17 cellular contexts compared by ENCODE assay signal in the genomic region with DNA sequence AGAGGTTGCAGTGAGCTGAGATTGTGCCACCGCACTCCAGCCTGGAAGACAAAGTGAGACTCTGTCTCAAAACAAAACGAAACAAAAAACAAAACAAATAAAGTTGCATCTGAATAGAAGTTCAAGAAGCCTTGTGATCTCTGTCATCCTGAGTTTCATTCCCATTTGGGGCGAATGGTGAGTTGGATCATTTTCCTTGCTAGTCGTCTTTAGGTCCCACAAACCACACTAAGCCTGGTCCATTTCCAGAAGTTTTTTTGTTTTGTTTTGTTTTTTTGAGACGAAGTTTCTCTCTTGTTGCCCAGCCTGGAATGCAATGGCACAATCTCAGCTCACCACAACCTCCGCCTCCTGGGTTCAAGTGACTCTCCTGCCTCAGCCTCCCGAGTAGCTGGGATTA. TPM values are rescaled to one million over a fixed set of nuclear protein-coding genes. Genes with fewer than 3 reads are reported as not detected.
DNase-seq lines count a peak whose midpoint lies in the region; ATAC-seq and TF ChIP-seq lines count a peak whose summit lies in the region.
"Had no signal": no experiment of that assay in that cellular context is flagged by ENCODE, and none has a peak within 500 bp of the region (broad histone marks: within the 10 kb centered on the region; RNA-seq: fewer than 3 reads in every experiment).

No MANE protein-coding gene starts in this region.

- H3K9me3 Mint-ChIP-seq in CD14-positive monocyte: peaks cover 0 to 4% (median 0%) of the 10 kb centered on the region in 7 donors
- no peaks in the 10 kb centered on the region for H3K9me3 Mint-ChIP-seq in effector memory CD8-positive, alpha-beta T cell
- H3K9me3 Mint-ChIP-seq in stimulated activated memory B cell treated with anti-CD40 and anti-IgM and Interleukin-4, amounts not matched to agents 10 μg/mL and 1 μg/mL and 100 μg/mL, for 72 hours: no peaks in the 10 kb centered on the region
- H3K9me3 Mint-ChIP-seq: IgD-negative memory B cell had no signal

- intact Hi-C loops in CD14-positive monocyte (cut with micrococcal nuclease): loop anchor here in 1 of 2 donors (10.0 kb wide), 1 partner anchor 505 kb away; no protein-coding TSS in a partner anchor
- intact Hi-C loops in PC-3 (cut with micrococcal nuclease): no loop called here

- no peaks in the 10 kb centered on the region for H3F3A ChIP-seq in PC-3 (ENCODE audit: low read length, unreplicated experiment)

- no peak overlapping the region for H3K4me3 Mint-ChIP-seq in CD14-positive monocyte
- no peak overlapping the region for H3K4me3 Mint-ChIP-seq in effector memory CD8-positive, alpha-beta T cell
- H3K4me3 Mint-ChIP-seq in stimulated activated memory B cell treated with anti-CD40 and anti-IgM and Interleukin-4, amounts not matched to agents 10 μg/mL and 1 μg/mL and 100 μg/mL, for 72 hours: no peak overlapping the region
- H3K4me3 Mint-ChIP-seq: IgD-negative memory B cell had no signal

- TF ChIP-seq CTCF in CD14-positive monocyte (IDR thresholded peaks at IDR 0.05): no peak
- TF ChIP-seq CTCF in PC-3 (conservative IDR thresholded peaks at IDR 0.05; ENCODE audit: low read depth, low read length): no peak

- no peak overlapping the region for H2AFZ ChIP-seq in PC-3 (ENCODE audit: low read length)

- no peak for DNase-seq in CD14-positive monocyte (ENCODE audit: low spot score)
- peak; percentile 38 for DNase-seq in PC-3
- DNase-seq in effector memory CD8-positive, alpha-beta T cell: no peak
- DNase-seq in SW480 (ENCODE audit: low spot score): no peak
- DNase-seq: DMS153, EL, NCI-H1417, NCI-H2029, NCI-H2171 treated with DMSO at 0.1 percent for 48 hours, NCI-H748 treated with DMSO at 0.1 percent for 48 hours had no signal

- H3K27ac Mint-ChIP-seq in CD14-positive monocyte: peak overlapping the region in 4 of 7 donors; percentile 3 to 73 (median 35)
- H3K27ac Mint-ChIP-seq in effector memory CD8-positive, alpha-beta T cell: peak overlapping the region; percentile 59 to 76
- H3K27ac Mint-ChIP-seq in stimulated activated memory B cell treated with anti-CD40 and anti-IgM and Interleukin-4, amounts not matched to agents 10 μg/mL and 1 μg/mL and 100 μg/mL, for 72 hours: peak overlapping the region; percentile 62

- H3K9ac ChIP-seq in PC-3 (ENCODE audit: low read length): no peak overlapping the region

- no peak overlapping the region for H3K27ac ChIP-seq in PC-3 (ENCODE audit: low read length)
- H3K27ac ChIP-seq: A549 had no signal

- no peaks in the 10 kb centered on the region for H3K27me3 ChIP-seq in PC-3 (ENCODE audit: low read length)

- no peaks in the 10 kb centered on the region; the same call in 1 of the 2 replicates for H4K20me1 ChIP-seq in PC-3 (ENCODE audit: low read length)

- POLR2A ChIA-PET in PC-3 (lab: Charles Lee; ENCODE audit: unreplicated experiment): no interaction called here

- no peaks in the 10 kb centered on the region for H3K4me1 Mint-ChIP-seq in CD14-positive monocyte
- H3K4me1 Mint-ChIP-seq in effector memory CD8-positive, alpha-beta T cell (ENCODE audit: low read depth in 2 of 2): peaks cover 3 to 4% of the 10 kb centered on the region in 2 donors
- no peaks in the 10 kb centered on the region for H3K4me1 Mint-ChIP-seq in stimulated activated memory B cell treated with anti-CD40 and anti-IgM and Interleukin-4, amounts not matched to agents 10 μg/mL and 1 μg/mL and 100 μg/mL, for 72 hours

- H3K4me3 ChIP-seq in PC-3 (ENCODE audit: low read length): no peak overlapping the region
- H3K4me3 ChIP-seq: A549, HAP-1 had no signal

- peaks cover 0 to 7% (median 2%) of the 10 kb centered on the region in 3 donors for H3K27me3 Mint-ChIP-seq in CD14-positive monocyte (ENCODE audit: low read depth in 3 of 3)
- no peaks in the 10 kb centered on the region for H3K27me3 Mint-ChIP-seq in effector memory CD8-positive, alpha-beta T cell
- no peaks in the 10 kb centered on the region for H3K27me3 Mint-ChIP-seq in stimulated activated memory B cell treated with anti-CD40 and anti-IgM and Interleukin-4, amounts not matched to agents 10 μg/mL and 1 μg/mL and 100 μg/mL, for 72 hours
- H3K27me3 Mint-ChIP-seq: IgD-negative memory B cell had no signal

- no peaks in the 10 kb centered on the region for H3K9me2 ChIP-seq in PC-3 (replicated peaks; ENCODE audit: low read length)

- H3K4me2 ChIP-seq in PC-3 (ENCODE audit: low read length): no peak overlapping the region
- H3K4me2 ChIP-seq: A549 had no signal

- H3K79me2 ChIP-seq in PC-3 (ENCODE audit: low read length): no peaks in the 10 kb centered on the region

- H3K36me3 ChIP-seq in PC-3 (ENCODE audit: low read depth, low read length): no peaks in the 10 kb centered on the region

- ATAC-seq in PC-3 (no peak), GM18517 (IDR thresholded peaks at IDR 0.05; ENCODE audit: unreplicated experiment) (no peak), SK-N-SH treated with all-trans-retinoic acid at 6 μM for 48 hours (no peak)
- no peak for ATAC-seq in effector memory CD8-positive, alpha-beta T cell (replicated peaks)
- ATAC-seq in stimulated activated memory B cell treated with anti-CD40 and anti-IgM and Interleukin-4, amounts not matched to agents 10 μg/mL and 1 μg/mL and 100 μg/mL, for 72 hours: no peak

- no TSS peak for BruUV-seq in PC-3 (replicated peaks; lab: Mats Ljungman, UMichigan)

- CTCF ChIA-PET in PC-3 (lab: Charles Lee): no interaction called here

- no peaks in the 10 kb centered on the region for H3K4me1 ChIP-seq in PC-3 (ENCODE audit: insufficient read depth, low read length)
- H3K4me1 ChIP-seq: A549, Caco-2, HAP-1 had no signal

- H3K36me3 Mint-ChIP-seq in CD14-positive monocyte: peaks cover 6 to 37% of the 10 kb centered on the region in 2 donors
- peaks cover 24% of the 10 kb centered on the region for H3K36me3 Mint-ChIP-seq in effector memory CD8-positive, alpha-beta T cell (ENCODE audit: insufficient read depth)
- H3K36me3 Mint-ChIP-seq in stimulated activated memory B cell treated with anti-CD40 and anti-IgM and Interleukin-4, amounts not matched to agents 10 μg/mL and 1 μg/mL and 100 μg/mL, for 72 hours: peaks cover 33% of the 10 kb centered on the region

- H3K9me3 ChIP-seq in PC-3 (ENCODE audit: low read length): no peaks in the 10 kb centered on the region
- H3K9me3 ChIP-seq: A549, Caco-2, HAP-1 had no signal

TF ChIP-seq in SK-N-SH treated with all-trans-retinoic acid at 6 μM for 48 hours, 23 proteins besides CTCF, POLR2A, EP300 and RAD21 (continues in another document):
- no peak for TF ChIP-seq CSDC2 (CRISPR knock-in tag; IDR thresholded peaks at IDR 0.05)
- TF ChIP-seq BACH2 (CRISPR knock-in tag; IDR thresholded peaks at IDR 0.05; ENCODE audit: borderline replicate concordance): no peak
- no peak for TF ChIP-seq ZNF8 (CRISPR knock-in tag; IDR thresholded peaks at IDR 0.05)
- no peak for TF ChIP-seq ZFP3 (CRISPR knock-in tag; IDR thresholded peaks at IDR 0.05)
- no peak for TF ChIP-seq OSR1 (CRISPR knock-in tag; IDR thresholded peaks at IDR 0.05)
- TF ChIP-seq TCF4 (CRISPR knock-in tag; IDR thresholded peaks at IDR 0.05; ENCODE audit: borderline replicate concordance): no peak
- TF ChIP-seq, protein P1, sequence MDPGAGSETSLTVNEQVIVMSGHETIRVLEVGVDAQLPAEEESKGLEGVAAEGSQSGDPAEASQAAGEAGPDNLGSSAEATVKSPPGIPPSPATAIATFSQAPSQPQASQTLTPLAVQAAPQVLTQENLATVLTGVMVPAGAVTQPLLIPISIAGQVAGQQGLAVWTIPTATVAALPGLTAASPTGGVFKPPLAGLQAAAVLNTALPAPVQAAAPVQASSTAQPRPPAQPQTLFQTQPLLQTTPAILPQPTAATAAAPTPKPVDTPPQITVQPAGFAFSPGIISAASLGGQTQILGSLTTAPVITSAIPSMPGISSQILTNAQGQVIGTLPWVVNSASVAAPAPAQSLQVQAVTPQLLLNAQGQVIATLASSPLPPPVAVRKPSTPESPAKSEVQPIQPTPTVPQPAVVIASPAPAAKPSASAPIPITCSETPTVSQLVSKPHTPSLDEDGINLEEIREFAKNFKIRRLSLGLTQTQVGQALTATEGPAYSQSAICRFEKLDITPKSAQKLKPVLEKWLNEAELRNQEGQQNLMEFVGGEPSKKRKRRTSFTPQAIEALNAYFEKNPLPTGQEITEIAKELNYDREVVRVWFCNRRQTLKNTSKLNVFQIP (CRISPR knock-in tag; IDR thresholded peaks at IDR 0.05; ENCODE audit: borderline replicate concordance, low read depth): no peak
- no peak for TF ChIP-seq TOX (CRISPR knock-in tag; IDR thresholded peaks at IDR 0.05; ENCODE audit: borderline replicate concordance)
- TF ChIP-seq ZNF565 (CRISPR knock-in tag; conservative IDR thresholded peaks at IDR 0.05; ENCODE audit: low read depth): no peak
- no peak for TF ChIP-seq ZC3H10 (CRISPR knock-in tag; IDR thresholded peaks at IDR 0.05)
- no peak for TF ChIP-seq RARB (CRISPR knock-in tag; IDR thresholded peaks at IDR 0.05)
- no peak for TF ChIP-seq ISL1 (CRISPR knock-in tag; IDR thresholded peaks at IDR 0.05)
- TF ChIP-seq, protein P2, sequence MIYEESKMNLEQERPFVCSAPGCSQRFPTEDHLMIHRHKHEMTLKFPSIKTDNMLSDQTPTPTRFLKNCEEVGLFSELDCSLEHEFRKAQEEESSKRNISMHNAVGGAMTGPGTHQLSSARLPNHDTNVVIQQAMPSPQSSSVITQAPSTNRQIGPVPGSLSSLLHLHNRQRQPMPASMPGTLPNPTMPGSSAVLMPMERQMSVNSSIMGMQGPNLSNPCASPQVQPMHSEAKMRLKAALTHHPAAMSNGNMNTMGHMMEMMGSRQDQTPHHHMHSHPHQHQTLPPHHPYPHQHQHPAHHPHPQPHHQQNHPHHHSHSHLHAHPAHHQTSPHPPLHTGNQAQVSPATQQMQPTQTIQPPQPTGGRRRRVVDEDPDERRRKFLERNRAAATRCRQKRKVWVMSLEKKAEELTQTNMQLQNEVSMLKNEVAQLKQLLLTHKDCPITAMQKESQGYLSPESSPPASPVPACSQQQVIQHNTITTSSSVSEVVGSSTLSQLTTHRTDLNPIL (CRISPR knock-in tag; IDR thresholded peaks at IDR 0.05; ENCODE audit: low read depth): no peak
- no peak for TF ChIP-seq PPARA (CRISPR knock-in tag; IDR thresholded peaks at IDR 0.05; ENCODE audit: borderline replicate concordance)
- TF ChIP-seq, protein P3, sequence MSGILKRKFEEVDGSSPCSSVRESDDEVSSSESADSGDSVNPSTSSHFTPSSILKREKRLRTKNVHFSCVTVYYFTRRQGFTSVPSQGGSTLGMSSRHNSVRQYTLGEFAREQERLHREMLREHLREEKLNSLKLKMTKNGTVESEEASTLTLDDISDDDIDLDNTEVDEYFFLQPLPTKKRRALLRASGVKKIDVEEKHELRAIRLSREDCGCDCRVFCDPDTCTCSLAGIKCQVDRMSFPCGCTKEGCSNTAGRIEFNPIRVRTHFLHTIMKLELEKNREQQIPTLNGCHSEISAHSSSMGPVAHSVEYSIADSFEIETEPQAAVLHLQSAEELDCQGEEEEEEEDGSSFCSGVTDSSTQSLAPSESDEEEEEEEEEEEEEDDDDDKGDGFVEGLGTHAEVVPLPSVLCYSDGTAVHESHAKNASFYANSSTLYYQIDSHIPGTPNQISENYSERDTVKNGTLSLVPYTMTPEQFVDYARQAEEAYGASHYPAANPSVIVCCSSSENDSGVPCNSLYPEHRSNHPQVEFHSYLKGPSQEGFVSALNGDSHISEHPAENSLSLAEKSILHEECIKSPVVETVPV (CRISPR knock-in tag; IDR thresholded peaks at IDR 0.05): no peak
- no peak for TF ChIP-seq ESRRG (CRISPR knock-in tag; IDR thresholded peaks at IDR 0.05)

RNA-seq across cellular contexts. Expression of a gene that starts 33.8 kb away (rescaled TPM):
- 10 to 100 TPM; 10.5 to 41.5 TPM for polyA plus RNA-seq in CD14-positive monocyte
- total RNA-seq in PC-3 (2014; rRNA removed): 45.6 and 55.5 TPM in 2 replicates
